ENCODE assay signal across 8 cellular contexts in genomic region chr2:74482801-74483674, GRCh38. TPM values are rescaled to one million over a fixed set of nuclear protein-coding genes. Genes with fewer than 3 reads are reported as not detected.
A peak's percentile ranks its signal among the peaks of the same experiment; 100 is the strongest.
DNase-seq lines count a peak whose midpoint lies in the region; ATAC-seq and TF ChIP-seq lines count a peak whose summit lies in the region.

CCDC142 (minus strand) TSS chr2:74482998; CDS start chr2:74482837, 161 bp downstream.
TTC31 (plus strand) TSS chr2:74483081; CDS start chr2:74483096, 15 bp downstream.

- H3K4me3 Mint-ChIP-seq in CD8-positive, alpha-beta memory T cell = peak within 1 kb of the TSS; percentile 98 to 100 (median 100)
- H3K4me3 Mint-ChIP-seq in activated CD8-positive, alpha-beta T cell treated with anti-CD3 and anti-CD28 coated beads for 36 hours = peak within 1 kb of the TSS; percentile 86

- no peaks in the 10 kb centered on the region for H3K27me3 ChIP-seq in CD8-positive, alpha-beta memory T cell (ENCODE audit: insufficient read depth, low read length, poor library complexity, severe bottlenecking)

- H3K9me3 Mint-ChIP-seq in CD8-positive, alpha-beta memory T cell = no peaks in the 10 kb centered on the region
- H3K9me3 Mint-ChIP-seq in activated CD8-positive, alpha-beta T cell treated with anti-CD3 and anti-CD28 coated beads for 36 hours = no peaks in the 10 kb centered on the region

- H3K27me3 Mint-ChIP-seq in CD8-positive, alpha-beta memory T cell = no peaks in the 10 kb centered on the region
- H3K27me3 Mint-ChIP-seq in activated CD8-positive, alpha-beta T cell treated with anti-CD3 and anti-CD28 coated beads for 36 hours = no peaks in the 10 kb centered on the region

- peaks cover 0 to 51% (median 9%) of the 10 kb centered on the region in 3 donors for H3K36me3 Mint-ChIP-seq in CD8-positive, alpha-beta memory T cell
- peaks cover 22% of the 10 kb centered on the region for H3K36me3 Mint-ChIP-seq in activated CD8-positive, alpha-beta T cell treated with anti-CD3 and anti-CD28 coated beads for 36 hours (ENCODE audit: low read depth)

- peaks cover 32 to 56% (median 45%) of the 10 kb centered on the region in 3 donors for H3K4me1 Mint-ChIP-seq in CD8-positive, alpha-beta memory T cell
- peaks cover 25% of the 10 kb centered on the region for H3K4me1 Mint-ChIP-seq in activated CD8-positive, alpha-beta T cell treated with anti-CD3 and anti-CD28 coated beads for 36 hours (ENCODE audit: low read depth)

- H3K36me3 ChIP-seq in CD8-positive, alpha-beta memory T cell (ENCODE audit: insufficient read depth, low read length) = peaks cover 13% of the 10 kb centered on the region

- ATAC-seq in GM19438 (IDR thresholded peaks at IDR 0.05; ENCODE audit: low read depth, unreplicated experiment) = peak; percentile 96
- ATAC-seq in HG03575 (IDR thresholded peaks at IDR 0.05; ENCODE audit: extremely low read depth, insufficient number of reproducible peaks, low FRiP score, unreplicated experiment) = peak; percentile 87
- peak; percentile 93 for ATAC-seq in activated CD8-positive, alpha-beta T cell treated with anti-CD3 and anti-CD28 coated beads for 36 hours

- H3K27ac Mint-ChIP-seq in CD8-positive, alpha-beta memory T cell = peak within 1 kb of the TSS; percentile 95 to 100 (median 100)
- peak within 1 kb of the TSS; percentile 100 for H3K27ac Mint-ChIP-seq in activated CD8-positive, alpha-beta T cell treated with anti-CD3 and anti-CD28 coated beads for 36 hours

- POLR2A ChIA-PET in CD8-positive, alpha-beta memory T cell (lab: Charles Lee) = interaction anchor here (0.6 to 3.9 kb wide), 9 partner anchors 10 to 643 kb away, joined by 3 to 56 read pairs (median 5); partner anchors contain the start of genes AUP1, DQX1, HTRA2 and INO80B
- POLR2A ChIA-PET in activated CD8-positive, alpha-beta T cell treated with anti-CD3 and anti-CD28 coated beads for 36 hours (lab: Charles Lee) = interaction anchor here (0.7 to 4.2 kb wide), 17 partner anchors 10 to 284 kb away, joined by 3 to 48 read pairs (median 4); partner anchors contain the start of genes AUP1, HTRA2, INO80B and LBX2

- H3K4me1 ChIP-seq in CD8-positive, alpha-beta memory T cell (ENCODE audit: insufficient read depth, low read length) = peaks cover 25% of the 10 kb centered on the region

- peak within 1 kb of the TSS; percentile 89 for H3K27ac ChIP-seq in CD8-positive, alpha-beta memory T cell (ENCODE audit: low read depth, low read length)

- DNase-seq in CD8-positive, alpha-beta memory T cell = peak; percentile 87 to 96 (median 93)
- DNase-seq in NCI-H82 treated with DMSO at 0.1 percent for 48 hours (lab: John Stamatoyannopoulos, UW; ENCODE audit: unreplicated experiment) = peak; percentile 97
- DNase-seq in activated CD8-positive, alpha-beta T cell treated with anti-CD3 and anti-CD28 coated beads for 36 hours = peak; percentile 98
- DNase-seq in effector CD4-positive, alpha-beta T cell = peak; percentile 92
- DNase-seq in medulla oblongata (ENCODE audit: extremely low spot score) = peak; percentile 98
- peak; percentile 86 for DNase-seq in stimulated activated CD8-positive, alpha-beta memory T cell treated with anti-CD3 and anti-CD28 coated beads, Interleukin-12 subunit alpha, Interleukin-12 subunit beta, amount 100 ng/mL, for 1 hour (ENCODE audit: low read depth)

- CTCF ChIA-PET in CD8-positive, alpha-beta memory T cell (lab: Charles Lee) = interaction anchor here (0.6 to 5.6 kb wide), 27 partner anchors 9 to 234 kb away, joined by 3 to 83 read pairs (median 5); partner anchors contain the start of genes AUP1, DQX1, HTRA2 and INO80B
- CTCF ChIA-PET in activated CD8-positive, alpha-beta T cell treated with anti-CD3 and anti-CD28 coated beads for 36 hours (lab: Charles Lee) = interaction anchor here (0.7 to 5.9 kb wide), 29 partner anchors 9 to 116 kb away, joined by 3 to 108 read pairs (median 4); partner anchors contain the start of genes AUP1, HTRA2, INO80B and LBX2

- TF ChIP-seq CTCF in activated CD8-positive, alpha-beta T cell treated with anti-CD3 and anti-CD28 coated beads for 36 hours (IDR thresholded peaks at IDR 0.05) = peak; percentile 83

- H3K9me3 ChIP-seq in CD8-positive, alpha-beta memory T cell (ENCODE audit: low read length) = no peaks in the 10 kb centered on the region

- peak within 1 kb of the TSS; percentile 99 for H3K4me3 ChIP-seq in CD8-positive, alpha-beta memory T cell (ENCODE audit: low read length)

- intact Hi-C loops in activated CD8-positive, alpha-beta T cell treated with anti-CD3 and anti-CD28 coated beads for 36 hours (cut with micrococcal nuclease) = loop anchor here (1.0 to 5.0 kb wide), 3 partner anchors 28 to 104 kb away; partner anchors contain the start of gene INO80B

RNA-seq across cellular contexts. Expression of gene CCDC142, which starts in this region (rescaled TPM):
- 10 to 100 TPM; 20.3 to 22.8 TPM for total RNA-seq in CD8-positive, alpha-beta memory T cell
- 9.7 TPM for polyA plus RNA-seq in CD8-positive, alpha-beta memory T cell
- 10 to 100 TPM in 1 of 2 experiments, 1 to 10 TPM in 1; 7.2 to 10.3 TPM for total RNA-seq in activated CD8-positive, alpha-beta T cell treated with anti-CD3 and anti-CD28 coated beads for 36 hours

RNA-seq across cellular contexts. Expression of gene TTC31, which starts in this region (rescaled TPM):
- 10 to 100 TPM; 26.4 to 28.0 TPM for total RNA-seq in CD8-positive, alpha-beta memory T cell
- 20.5 TPM for polyA plus RNA-seq in CD8-positive, alpha-beta memory T cell
- total RNA-seq in activated CD8-positive, alpha-beta T cell treated with anti-CD3 and anti-CD28 coated beads for 36 hours = 10 to 100 TPM; 20.3 to 21.9 TPM

Comparison
In these comparisons a context has a peak if more than half of its experiments do, and no peak if none do; other contexts are left out.
1. Peak in every context shown above with its lines: DNase-seq, ATAC-seq, H3K4me3 ChIP-seq and H3K27ac ChIP-seq.